ENCODE assay signal across 12 cellular contexts in the genomic region with DNA sequence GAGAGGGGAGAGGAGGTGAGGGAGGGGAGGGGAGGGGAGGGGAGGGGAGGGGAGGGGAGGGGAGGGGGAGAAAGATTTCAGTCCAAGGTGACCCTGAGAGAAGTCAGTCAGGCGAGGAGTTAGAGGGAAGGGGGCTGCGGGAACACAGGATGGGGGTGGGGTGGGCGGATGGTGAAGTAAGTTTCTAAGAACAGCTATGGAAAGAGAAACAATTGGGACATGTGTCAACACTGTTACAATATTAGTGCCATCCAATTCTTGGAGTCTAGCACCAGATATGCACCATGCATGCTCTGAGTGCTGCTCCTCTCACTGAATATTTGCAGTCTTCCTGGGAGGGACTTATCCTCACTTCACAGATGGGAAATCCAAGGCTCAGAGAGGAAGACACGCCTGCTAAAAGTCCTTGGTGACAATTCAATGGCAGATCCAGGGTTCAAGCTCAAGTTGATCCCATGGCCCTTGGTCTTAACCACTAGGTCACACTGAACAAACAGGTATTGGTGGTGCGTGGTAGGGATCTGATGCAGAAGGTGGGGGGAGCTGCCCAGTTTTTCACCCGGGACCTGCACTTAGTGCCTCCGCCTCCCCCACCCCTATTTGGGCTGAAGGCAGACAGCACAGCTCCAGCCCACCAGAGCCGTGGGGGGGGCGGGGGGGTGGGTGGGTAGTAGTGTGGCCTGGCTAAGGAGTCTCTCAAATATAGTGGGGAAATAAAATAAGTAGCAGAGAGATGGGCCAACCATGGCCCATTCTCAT. TPM values are rescaled to one million over a fixed set of nuclear protein-coding genes. Genes with fewer than 3 reads are reported as not detected.
DNase-seq lines count a peak whose midpoint lies in the region; ATAC-seq and TF ChIP-seq lines count a peak whose summit lies in the region.
"Had no signal": no experiment of that assay in that cellular context is flagged by ENCODE, and none has a peak within 500 bp of the region (broad histone marks: within the 10 kb centered on the region; RNA-seq: fewer than 3 reads in every experiment).

No MANE protein-coding gene starts in this region.

- POLR2A ChIA-PET in PC-3 (lab: Charles Lee; ENCODE audit: unreplicated experiment): no interaction called here

- H3K27ac ChIP-seq in BLaER1 treated with 17β-estradiol and CSF1 and Interleukin-3, amounts not matched to agents 10 nM and 100 nM: peak overlapping the region in 3 of 11 experiments; percentile 46 to 74 (median 56); a peak in 6 of 22 replicates
- H3K27ac ChIP-seq in endodermal cell (ENCODE audit: low read depth, low read length) (peak overlapping the region; percentile 47), neuronal stem cell (replicated peaks; ENCODE audit: low read length) (no peak overlapping the region), PC-3 (ENCODE audit: low read length) (no peak overlapping the region)

- H3K4me3 Mint-ChIP-seq in IgD-negative memory B cell (peak overlapping the region in 2 of 4 donors; percentile 15 to 82), endodermal cell (no peak overlapping the region)

- peaks cover 71% of the 10 kb centered on the region for H3K79me2 ChIP-seq in PC-3 (ENCODE audit: low read length)

- H4K91ac ChIP-seq in neuronal stem cell (ENCODE audit: low read depth, low read length, poor library complexity): no peak overlapping the region

- H3K14ac ChIP-seq in neuronal stem cell (ENCODE audit: low read length): no peak overlapping the region

- BruUV-seq in PC-3 (replicated peaks; lab: Mats Ljungman, UMichigan): no TSS peak

- H3K4me1 ChIP-seq in BLaER1 treated with 17β-estradiol and CSF1 and Interleukin-3, amounts not matched to agents 10 nM and 100 nM: peaks cover 64 to 88% (median 83%) of the 10 kb centered on the region in 10 experiments
- peaks cover 23% of the 10 kb centered on the region for H3K4me1 ChIP-seq in endodermal cell (ENCODE audit: control insufficient read depth, insufficient read depth, low read length)
- peaks cover 20 to 24% of the 10 kb centered on the region in 2 donors for H3K4me1 ChIP-seq in neuronal stem cell (ENCODE audit: control insufficient read depth in 2 of 2, insufficient read depth in 1 of 2, low read depth in 1 of 2, low read length in 2 of 2)
- peaks cover 62% of the 10 kb centered on the region for H3K4me1 ChIP-seq in PC-3 (ENCODE audit: insufficient read depth, low read length)

- peaks cover 6 to 55% (median 35%) of the 10 kb centered on the region in 11 experiments; a peak in 19 of 22 replicates for H4K20me1 ChIP-seq in BLaER1 treated with 17β-estradiol and CSF1 and Interleukin-3, amounts not matched to agents 10 nM and 100 nM
- H4K20me1 ChIP-seq in PC-3 (ENCODE audit: low read length): no peaks in the 10 kb centered on the region

- peaks cover 2% of the 10 kb centered on the region for H3K36me3 Mint-ChIP-seq in IgD-negative memory B cell
- H3K36me3 Mint-ChIP-seq in endodermal cell (ENCODE audit: low read depth): peaks cover 5% of the 10 kb centered on the region

- H2BK5ac ChIP-seq in neuronal stem cell (ENCODE audit: low read length): no peak overlapping the region

- H2BK120ac ChIP-seq in neuronal stem cell (ENCODE audit: low read depth, low read length): no peak overlapping the region

- H3K9me3 Mint-ChIP-seq in IgD-negative memory B cell (no peaks in the 10 kb centered on the region), endodermal cell (no peaks in the 10 kb centered on the region)

- no peaks in the 10 kb centered on the region for H3K36me3 ChIP-seq in BLaER1 treated with 17β-estradiol and CSF1 and Interleukin-3, amounts not matched to agents 10 nM and 100 nM
- H3K36me3 ChIP-seq in endodermal cell (ENCODE audit: control insufficient read depth, insufficient read depth, low read length): no peaks in the 10 kb centered on the region
- H3K36me3 ChIP-seq in neuronal stem cell (replicated peaks in 1 of 2; ENCODE audit: control insufficient read depth in 2 of 2, insufficient read depth in 2 of 2, low read length in 2 of 2): peaks cover 0 to 6% of the 10 kb centered on the region in 2 donors
- peaks cover 4% of the 10 kb centered on the region; the same call in 1 of the 2 replicates for H3K36me3 ChIP-seq in PC-3 (ENCODE audit: low read depth, low read length)

- CTCF ChIA-PET in PC-3 (lab: Charles Lee): no interaction called here

- no peaks in the 10 kb centered on the region for H3F3A ChIP-seq in PC-3 (ENCODE audit: low read length, unreplicated experiment)

- H3K23ac ChIP-seq in neuronal stem cell (ENCODE audit: low read depth, low read length, poor library complexity): no peak overlapping the region

- H3K4me1 Mint-ChIP-seq in IgD-negative memory B cell (peaks cover 43 to 70% (median 55%) of the 10 kb centered on the region in 3 donors), endodermal cell (peaks cover 54% of the 10 kb centered on the region)

- H2BK15ac ChIP-seq in neuronal stem cell (ENCODE audit: low read length): no peak overlapping the region

- ATAC-seq in PC-3: no peak
- ATAC-seq in activated CD4-positive, CD25-positive, alpha-beta regulatory T cell treated with anti-CD3 and anti-CD28 coated beads, Interleukin-2, amount 50 U/mL, for 24 hours: no peak

- no peak overlapping the region for H4K8ac ChIP-seq in neuronal stem cell (ENCODE audit: low read depth, low read length)

- H3K9me3 ChIP-seq in BLaER1 treated with 17β-estradiol and CSF1 and Interleukin-3, amounts not matched to agents 10 nM and 100 nM (replicated peaks in 1 of 11): no peaks in the 10 kb centered on the region
- H3K9me3 ChIP-seq in endodermal cell (ENCODE audit: control insufficient read depth, low read length) (no peaks in the 10 kb centered on the region), neuronal stem cell (replicated peaks in 1 of 2; ENCODE audit: control insufficient read depth in 2 of 2, insufficient read depth in 1 of 2, low read depth in 1 of 2, low read length in 2 of 2) (no peaks in the 10 kb centered on the region), PC-3 (ENCODE audit: low read length) (no peaks in the 10 kb centered on the region)

- peaks cover 5% of the 10 kb centered on the region for H3K27me3 Mint-ChIP-seq in IgD-negative memory B cell
- no peaks in the 10 kb centered on the region for H3K27me3 Mint-ChIP-seq in endodermal cell (ENCODE audit: insufficient read depth)

- H3K4me2 ChIP-seq in BLaER1 treated with 17β-estradiol and CSF1 and Interleukin-3, amounts not matched to agents 10 nM and 100 nM: peak overlapping the region; percentile 66 to 99 (median 96); a peak in 21 of 22 replicates
- H3K4me2 ChIP-seq in neuronal stem cell (ENCODE audit: insufficient read depth, low read length, poor library complexity, severe bottlenecking) (no peak overlapping the region), PC-3 (ENCODE audit: low read length) (no peak overlapping the region)

- no peak overlapping the region for H2AFZ ChIP-seq in neuronal stem cell (ENCODE audit: low read length)
- no peak overlapping the region for H2AFZ ChIP-seq in PC-3 (ENCODE audit: low read length)
- H2AFZ ChIP-seq: GM23248 had no signal

- no peak overlapping the region for H3K4me3 ChIP-seq in BLaER1 treated with 17β-estradiol and CSF1 and Interleukin-3, amounts not matched to agents 10 nM and 100 nM
- H3K4me3 ChIP-seq in endodermal cell (ENCODE audit: low read length) (no peak overlapping the region), neuronal stem cell (ENCODE audit: low read length in 2 of 2) (no peak overlapping the region), PC-3 (ENCODE audit: low read length) (no peak overlapping the region)

- H3K79me1 ChIP-seq in neuronal stem cell (ENCODE audit: low read depth, low read length): peaks cover 1% of the 10 kb centered on the region

- peak overlapping the region; percentile 40 for H3K18ac ChIP-seq in neuronal stem cell (ENCODE audit: low read length)

- no peak overlapping the region for H3K4ac ChIP-seq in neuronal stem cell (ENCODE audit: low read length)

- intact Hi-C loops in PC-3 (cut with micrococcal nuclease): loop anchor here (5.0 kb wide), 1 partner anchor 41 kb away; a partner anchor contains a TSS

- H2BK12ac ChIP-seq in neuronal stem cell (ENCODE audit: low read length): no peak overlapping the region

- DNase-seq in endodermal cell (no peak), neuronal stem cell (ENCODE audit: low spot score) (no peak), PC-3 (no peak), putamen (ENCODE audit: low spot score) (no peak), NCI-H226 (no peak)
- DNase-seq: glutamatergic neuron; GM23248; NCI-H146; stimulated activated CD4-positive, alpha-beta T cell treated with anti-CD3 and anti-CD28 coated beads, Interleukin-4, amount 100 ng/mL, for 4 hours had no signal

- no peaks in the 10 kb centered on the region for H3K9me2 ChIP-seq in PC-3 (replicated peaks; ENCODE audit: low read length)

- H3K27me3 ChIP-seq in BLaER1 treated with 17β-estradiol and CSF1 and Interleukin-3, amounts not matched to agents 10 nM and 100 nM: peaks cover 0 to 49% (median 0%) of the 10 kb centered on the region in 11 experiments; a peak in 8 of 22 replicates
- H3K27me3 ChIP-seq in endodermal cell (ENCODE audit: control insufficient read depth, insufficient read depth, low read length, poor library complexity, severe bottlenecking): no peaks in the 10 kb centered on the region
- no peaks in the 10 kb centered on the region for H3K27me3 ChIP-seq in neuronal stem cell (ENCODE audit: control insufficient read depth in 3 of 3, insufficient read depth in 3 of 3, low read depth in 1 of 3, low read length in 3 of 3)
- H3K27me3 ChIP-seq in PC-3 (ENCODE audit: low read length): no peaks in the 10 kb centered on the region

- peak overlapping the region in 2 of 3 donors; percentile 87 to 99 for H3K27ac Mint-ChIP-seq in IgD-negative memory B cell
- no peak overlapping the region for H3K27ac Mint-ChIP-seq in endodermal cell

- no peak overlapping the region for H3K9ac ChIP-seq in BLaER1 treated with 17β-estradiol and CSF1 and Interleukin-3, amounts not matched to agents 10 nM and 100 nM
- H3K9ac ChIP-seq in endodermal cell (ENCODE audit: extremely low read depth, low read length, poor library complexity, severe bottlenecking): no peak overlapping the region
- no peak overlapping the region for H3K9ac ChIP-seq in neuronal stem cell (ENCODE audit: low read depth, low read length, poor library complexity)
- H3K9ac ChIP-seq in PC-3 (ENCODE audit: low read length): no peak overlapping the region

- 66 to 84% methylated on average over 3 to 5 of the region's 9 CpGs for WGBS in endodermal cell (ENCODE audit: insufficient coverage in 1 of 2, insufficient read length in 1 of 2), 2 experiments
- WGBS in neuronal stem cell (ENCODE audit: extremely low coverage in 2 of 2, insufficient read length in 2 of 2, insufficient replicate concordance in 1 of 2), 2 donors: no CpG with 5 or more reads among the region's 9 CpGs

- no peak for TF ChIP-seq CTCF in endodermal cell (conservative IDR thresholded peaks at IDR 0.05)
- no peak for TF ChIP-seq CTCF in PC-3 (conservative IDR thresholded peaks at IDR 0.05; ENCODE audit: low read depth, low read length)

- no peak overlapping the region for H2AK5ac ChIP-seq in neuronal stem cell (ENCODE audit: low read depth, low read length)

RNA-seq across cellular contexts. Expression of a gene that starts 42.6 kb away (rescaled TPM):
- polyA plus RNA-seq in IgD-negative memory B cell: 58.6 TPM
- 10 to 100 TPM; 47.8 to 57.9 TPM for total RNA-seq in endodermal cell
- polyA plus RNA-seq in endodermal cell (2013, experiment 1 of 2): 38.8 TPM
- 42.8 TPM for polyA plus RNA-seq in endodermal cell (2013, experiment 2 of 2)
- 10.7 TPM for polyA plus RNA-seq in neuronal stem cell (2013, experiment 1 of 2)
- polyA plus RNA-seq in neuronal stem cell (2013, experiment 2 of 2): 10.7 TPM
- total RNA-seq in PC-3 (2014; rRNA removed): 86.8 and 110 TPM in 2 replicates

Comparison
In these comparisons a context has a peak if more than half of its experiments do, and no peak if none do; other contexts are left out.
1. H3K4me2 ChIP-seq: peak in BLaER1 treated with 17β-estradiol and CSF1 and Interleukin-3, amounts not matched to agents 10 nM and 100 nM (11 of 11); none in neuronal stem cell (single experiment) and PC-3 (single experiment).